In the genomic region with DNA sequence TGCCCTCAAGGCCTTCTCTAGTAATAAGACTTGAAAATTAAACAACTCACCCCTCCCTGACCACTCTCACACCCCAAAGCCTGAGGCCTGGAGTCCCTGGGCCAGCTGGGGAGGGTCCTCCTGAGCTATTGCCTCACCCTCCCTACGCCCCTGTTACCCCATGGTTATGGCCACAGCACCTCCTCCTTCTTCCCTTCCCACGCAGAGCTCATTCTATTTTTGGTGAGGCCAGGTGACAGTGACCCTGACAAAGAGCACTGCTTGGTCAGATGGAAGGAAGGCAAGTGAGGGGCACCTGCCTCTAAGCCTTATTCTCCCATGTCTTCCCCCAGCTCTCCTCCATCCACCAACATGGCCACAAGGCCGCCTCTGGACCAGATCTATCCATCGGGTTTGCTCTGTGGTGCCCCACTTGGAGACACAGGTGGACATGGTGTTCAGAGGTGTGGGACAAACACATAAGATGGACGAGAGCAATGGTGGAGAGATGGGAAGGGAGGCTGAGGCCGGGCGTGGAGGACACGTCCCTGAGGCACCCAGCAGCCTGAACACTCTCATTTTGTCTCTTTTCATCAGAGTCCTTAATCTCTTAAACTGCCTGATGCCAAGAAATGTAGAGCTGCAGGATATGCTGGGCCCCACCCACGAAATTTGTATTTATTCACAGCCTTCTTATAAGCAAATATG, we compare ENCODE assay signal across 17 cellular contexts. TPM values are rescaled to one million over a fixed set of nuclear protein-coding genes. Genes with fewer than 3 reads are reported as not detected.
A peak's percentile ranks its signal among the peaks of the same experiment; 100 is the strongest.
DNase-seq lines count a peak whose midpoint lies in the region; ATAC-seq, FAIRE-seq and TF ChIP-seq lines count a peak whose summit lies in the region.
"Had no signal": no experiment of that assay in that cellular context is flagged by ENCODE, and none has a peak within 500 bp of the region (broad histone marks: within the 10 kb centered on the region; RNA-seq: fewer than 3 reads in every experiment).

No MANE protein-coding gene starts in this region.

- H3K4me3 Mint-ChIP-seq in activated B cell treated with CpG ODN at 0.5 μM for 24 hours = no peak overlapping the region
- H3K4me3 Mint-ChIP-seq in stimulated activated memory B cell treated with anti-CD40 and anti-IgM and Interleukin-4, amounts not matched to agents 10 μg/mL and 1 μg/mL and 100 μg/mL, for 72 hours = peak overlapping the region; percentile 61
- H3K4me3 Mint-ChIP-seq in naive thymus-derived CD8-positive, alpha-beta T cell = no peak overlapping the region
- H3K4me3 Mint-ChIP-seq: CD4-positive, alpha-beta T cell; T-helper 17 cell had no signal

- no peak for TF ChIP-seq POLR2A in GM12892 (IDR thresholded peaks at IDR 0.05; ENCODE audit: low read depth, low read length)

- H3K27ac Mint-ChIP-seq in activated B cell treated with CpG ODN at 0.5 μM for 24 hours = peak overlapping the region; percentile 51
- H3K27ac Mint-ChIP-seq in stimulated activated memory B cell treated with anti-CD40 and anti-IgM and Interleukin-4, amounts not matched to agents 10 μg/mL and 1 μg/mL and 100 μg/mL, for 72 hours = peak overlapping the region; percentile 50
- no peak overlapping the region for H3K27ac Mint-ChIP-seq in naive thymus-derived CD8-positive, alpha-beta T cell
- H3K27ac Mint-ChIP-seq: CD4-positive, alpha-beta T cell; T-helper 17 cell had no signal

- POLR2A ChIA-PET in activated B cell treated with CpG ODN at 0.5 μM for 24 hours (lab: Charles Lee) = no interaction called here
- POLR2A ChIA-PET in naive thymus-derived CD8-positive, alpha-beta T cell (lab: Charles Lee) = no interaction called here

- FAIRE-seq in GM12892 (lab: Jason Lieb, UNC) = peak; percentile 82

- no peak for DNase-seq in GM12892 (ENCODE audit: insufficient read length)
- DNase-seq in NAMALWA (ENCODE audit: low spot score) = peak; percentile 22
- no peak for DNase-seq in activated B cell treated with CpG ODN at 0.5 μM for 24 hours
- no peak for DNase-seq in naive thymus-derived CD8-positive, alpha-beta T cell
- DNase-seq in germinal center (ENCODE audit: low spot score) = no peak
- DNase-seq in NCI-H774 (lab: John Stamatoyannopoulos, UW) = no peak
- DNase-seq: CD4-positive, alpha-beta T cell; COR-L47; DMS79 treated with DMSO at 0.1 percent for 48 hours; IMR-90; NCI-H187; NCI-H446 treated with DMSO at 0.1 percent for 48 hours; Right ventricle myocardium superior; SW 1271; T-helper 17 cell had no signal

- no peak for TF ChIP-seq CTCF in activated B cell treated with CpG ODN at 0.5 μM for 24 hours (IDR thresholded peaks at IDR 0.05)

- CTCF ChIA-PET in activated B cell treated with CpG ODN at 0.5 μM for 24 hours (lab: Charles Lee) = interaction anchor here (0.6 to 1.5 kb wide), 2 partner anchors 14 to 181 kb away, joined by 4 to 5 read pairs; no protein-coding TSS in a partner anchor

- peaks cover 72% of the 10 kb centered on the region for H3K4me1 Mint-ChIP-seq in activated B cell treated with CpG ODN at 0.5 μM for 24 hours
- peaks cover 70% of the 10 kb centered on the region for H3K4me1 Mint-ChIP-seq in stimulated activated memory B cell treated with anti-CD40 and anti-IgM and Interleukin-4, amounts not matched to agents 10 μg/mL and 1 μg/mL and 100 μg/mL, for 72 hours
- H3K4me1 Mint-ChIP-seq in naive thymus-derived CD8-positive, alpha-beta T cell = peaks cover 3 to 20% (median 6%) of the 10 kb centered on the region in 4 donors

- intact Hi-C loops in activated B cell treated with CpG ODN at 0.5 μM for 24 hours (cut with micrococcal nuclease) = loop anchor here (1.0 to 10.0 kb wide), 7 partner anchors 43 to 603 kb away; a partner anchor contains a TSS

- no peaks in the 10 kb centered on the region for H3K9me3 Mint-ChIP-seq in activated B cell treated with CpG ODN at 0.5 μM for 24 hours
- H3K9me3 Mint-ChIP-seq in stimulated activated memory B cell treated with anti-CD40 and anti-IgM and Interleukin-4, amounts not matched to agents 10 μg/mL and 1 μg/mL and 100 μg/mL, for 72 hours = no peaks in the 10 kb centered on the region
- H3K9me3 Mint-ChIP-seq in naive thymus-derived CD8-positive, alpha-beta T cell = no peaks in the 10 kb centered on the region
- H3K9me3 Mint-ChIP-seq: CD4-positive, alpha-beta T cell had no signal

- no peak for ATAC-seq in activated B cell treated with CpG ODN at 0.5 μM for 24 hours (ENCODE audit: low read depth)
- ATAC-seq in stimulated activated memory B cell treated with anti-CD40 and anti-IgM and Interleukin-4, amounts not matched to agents 10 μg/mL and 1 μg/mL and 100 μg/mL, for 72 hours = no peak
- ATAC-seq in naive thymus-derived CD8-positive, alpha-beta T cell = no peak
- ATAC-seq: T-helper 17 cell had no signal

- H3K36me3 Mint-ChIP-seq in activated B cell treated with CpG ODN at 0.5 μM for 24 hours (ENCODE audit: low read depth) = peaks cover 8% of the 10 kb centered on the region
- no peaks in the 10 kb centered on the region for H3K36me3 Mint-ChIP-seq in stimulated activated memory B cell treated with anti-CD40 and anti-IgM and Interleukin-4, amounts not matched to agents 10 μg/mL and 1 μg/mL and 100 μg/mL, for 72 hours
- no peaks in the 10 kb centered on the region for H3K36me3 Mint-ChIP-seq in naive thymus-derived CD8-positive, alpha-beta T cell

- no peaks in the 10 kb centered on the region for H3K27me3 Mint-ChIP-seq in activated B cell treated with CpG ODN at 0.5 μM for 24 hours
- H3K27me3 Mint-ChIP-seq in stimulated activated memory B cell treated with anti-CD40 and anti-IgM and Interleukin-4, amounts not matched to agents 10 μg/mL and 1 μg/mL and 100 μg/mL, for 72 hours = no peaks in the 10 kb centered on the region
- peaks cover 0 to 11% (median 4%) of the 10 kb centered on the region in 5 donors for H3K27me3 Mint-ChIP-seq in naive thymus-derived CD8-positive, alpha-beta T cell

RNA-seq across cellular contexts. Expression of a gene that starts 42.6 kb away (rescaled TPM):
- 10.8 TPM for polyA plus RNA-seq in GM12892 (2012; ENCODE audit: missing spikeins)
- 40.4 and 55.4 TPM in 2 replicates for total RNA-seq in activated B cell treated with CpG ODN at 0.5 μM for 24 hours
- 1 to 10 TPM; 1.2 to 1.7 TPM for total RNA-seq in naive thymus-derived CD8-positive, alpha-beta T cell
- not detected for polyA plus RNA-seq in naive thymus-derived CD8-positive, alpha-beta T cell
- total RNA-seq: A673; CD4-positive, alpha-beta T cell; IMR-90 had no signal
- polyA plus RNA-seq: IMR-90 had no signal

Comparison
In these comparisons a context has a peak if more than half of its experiments do, and no peak if none do; other contexts are left out.
1. H3K27ac Mint-ChIP-seq: peak in activated B cell treated with CpG ODN at 0.5 μM for 24 hours (single experiment) and stimulated activated memory B cell treated with anti-CD40 and anti-IgM and Interleukin-4, amounts not matched to agents 10 μg/mL and 1 μg/mL and 100 μg/mL, for 72 hours (single experiment); none in naive thymus-derived CD8-positive, alpha-beta T cell (0 of 10).
2. RNA of a gene that starts 42.6 kb away (total RNA-seq): 40.4 to 55.4 TPM in activated B cell treated with CpG ODN at 0.5 μM for 24 hours; 1.2 to 1.7 TPM in naive thymus-derived CD8-positive, alpha-beta T cell; every median in the first group is over 10 times any median in the second.